In the genomic region with DNA sequence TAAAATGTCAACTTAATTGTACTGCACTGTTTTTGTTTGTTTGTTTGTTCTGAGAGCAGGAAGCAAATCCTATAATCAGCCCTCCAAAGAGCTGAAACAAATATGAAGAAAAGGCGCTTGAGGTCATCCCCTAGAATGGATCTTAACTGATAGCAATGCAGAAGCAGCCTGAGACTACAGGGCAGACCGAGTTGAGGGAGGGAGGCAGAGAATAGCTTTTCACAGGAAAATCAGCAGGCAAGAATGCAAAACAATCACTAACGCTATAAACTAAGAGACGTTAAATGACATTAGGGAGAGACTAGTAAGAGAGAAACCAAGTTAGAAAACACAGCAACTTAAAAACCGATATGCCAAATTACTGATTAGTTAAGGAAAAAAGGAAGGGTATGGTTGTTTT, we compare ENCODE assay signal across 1 cellular context.
TF ChIP-seq lines count a peak whose summit lies in the region.

No MANE protein-coding gene starts in this region.

TF ChIP-seq in endothelial cell of umbilical vein, 7 proteins besides CTCF, POLR2A, EP300 and RAD21 (continued from another document):
- TF ChIP-seq MYC (IDR thresholded peaks at IDR 0.05; ENCODE audit: low read depth, low read length) = no peak
